In genomic region chr12:11170810-11171144, GRCh38 we compare ENCODE assay signal across 8 cellular contexts. TPM values are rescaled to one million over a fixed set of nuclear protein-coding genes. Genes with fewer than 3 reads are reported as not detected.
DNase-seq lines count a peak whose midpoint lies in the region; ATAC-seq and TF ChIP-seq lines count a peak whose summit lies in the region.

No MANE protein-coding gene starts in this region.

- H3K9ac ChIP-seq in GM23248 (peak overlapping the region; percentile 89), skeletal muscle satellite cell (ENCODE audit: low read depth, low read length) (peak overlapping the region; percentile 97)

- DNase-seq in GM23248, result no peak
- no peak for DNase-seq in NCI-H510A (lab: John Stamatoyannopoulos, UW)
- no peak for DNase-seq in SKM-1 (lab: John Stamatoyannopoulos, UW; ENCODE audit: unreplicated experiment)
- no peak for DNase-seq in DMS79 (lab: John Stamatoyannopoulos, UW)
- no peak for DNase-seq in NCI-H345 treated with DMSO at 0.1 percent for 48 hours (lab: John Stamatoyannopoulos, UW; ENCODE audit: unreplicated experiment)

- peaks cover 93% of the 10 kb centered on the region for H3K79me2 ChIP-seq in GM23248 (ENCODE audit: insufficient read depth)

- H4K20me1 ChIP-seq in GM23248 (ENCODE audit: insufficient read depth), result no peaks in the 10 kb centered on the region; the same call in 1 of the 2 replicates

- no peak for ATAC-seq in gastroesophageal sphincter

- no peaks in the 10 kb centered on the region for H3K36me3 ChIP-seq in GM23248 (ENCODE audit: low read depth)
- H3K36me3 ChIP-seq in gastroesophageal sphincter, result peaks cover 0 to 6% of the 10 kb centered on the region in 2 donors
- H3K36me3 ChIP-seq in skeletal muscle satellite cell (ENCODE audit: insufficient read depth, low read length), result peaks cover 4% of the 10 kb centered on the region

- H3K27me3 ChIP-seq in GM23248 (replicated peaks; ENCODE audit: insufficient read depth) (no peaks in the 10 kb centered on the region), gastroesophageal sphincter (no peaks in the 10 kb centered on the region), skeletal muscle satellite cell (ENCODE audit: control insufficient read depth, insufficient read depth, low read length) (no peaks in the 10 kb centered on the region)

- no peak for TF ChIP-seq POLR2A in gastroesophageal sphincter (IDR thresholded peaks at IDR 0.05)

- peak overlapping the region; percentile 88 for H3K4me3 ChIP-seq in GM23248
- H3K4me3 ChIP-seq in WI38 (ENCODE audit: low read depth, low read length), result peak overlapping the region; percentile 68
- H3K4me3 ChIP-seq in gastroesophageal sphincter, result peak overlapping the region; percentile 62 to 90
- peak overlapping the region; percentile 91 for H3K4me3 ChIP-seq in skeletal muscle satellite cell (ENCODE audit: low read length)

- in situ Hi-C loops in GM23248 (cut with MboI), result no loop called here

- no peak for TF ChIP-seq CTCF in WI38 (IDR thresholded peaks at IDR 0.05; ENCODE audit: low read depth, low read length)
- TF ChIP-seq CTCF in gastroesophageal sphincter (IDR thresholded peaks at IDR 0.05), result no peak

- peak overlapping the region; percentile 96 for H2AFZ ChIP-seq in GM23248

- H3K4me2 ChIP-seq in GM23248 (ENCODE audit: unreplicated experiment) (peak overlapping the region; percentile 97), skeletal muscle satellite cell (ENCODE audit: low read length) (peak overlapping the region; percentile 89)

- H3F3A ChIP-seq in GM23248 (ENCODE audit: insufficient read depth), result peaks cover 8% of the 10 kb centered on the region; the same call in 1 of the 2 replicates

- H3K9me3 ChIP-seq in GM23248 (ENCODE audit: low read depth), result no peaks in the 10 kb centered on the region
- no peaks in the 10 kb centered on the region for H3K9me3 ChIP-seq in gastroesophageal sphincter
- no peaks in the 10 kb centered on the region for H3K9me3 ChIP-seq in skeletal muscle satellite cell (replicated peaks; ENCODE audit: low read length)

- H3K9me2 ChIP-seq in GM23248 (ENCODE audit: insufficient read depth), result no peaks in the 10 kb centered on the region

- WGBS in GM23248 (ENCODE audit: low coverage in 1 of 2, low lambda C conversion rate in 2 of 2, missing lambda C conversion rate in 2 of 2), 2 experiments, result 1 to 2% methylated on average over 4 of the region's 4 CpGs
- WGBS in gastroesophageal sphincter (ENCODE audit: low coverage in 1 of 2), 2 donors, result 0 to 2% methylated on average over 4 of the region's 4 CpGs

- TF ChIP-seq EP300 in gastroesophageal sphincter (IDR thresholded peaks at IDR 0.05), result no peak

- H3K4me1 ChIP-seq in GM23248 (ENCODE audit: insufficient read depth) (peaks cover 20% of the 10 kb centered on the region), gastroesophageal sphincter (peaks cover 10 to 59% (median 23%) of the 10 kb centered on the region in 3 donors), skeletal muscle satellite cell (ENCODE audit: control insufficient read depth, insufficient read depth, low read length) (peaks cover 5% of the 10 kb centered on the region)

- H3K27ac ChIP-seq in GM23248 (peak overlapping the region; percentile 83), gastroesophageal sphincter (peak overlapping the region; percentile 89 to 96 (median 91))

RNA-seq across cellular contexts. Expression of gene SMIM10L1, which starts 0.2 kb away (rescaled TPM):
- total RNA-seq in GM23248 (2014; rRNA removed; shearing (Covaris generic)), result 6.2 and 10.2 TPM in 2 replicates
- polyA plus RNA-seq in GM23248 (2016; fragmentation: Nextera tagmentation; extraction: Ambion mirVana), result 15.8 and 16.6 TPM in 2 replicates
- total RNA-seq in gastroesophageal sphincter, result 10 to 100 TPM; 12.5 to 18.2 (median 16.6) TPM
- total RNA-seq in skeletal muscle satellite cell (2012; rRNA removed), result 7.1 and 7.4 TPM in 2 replicates

RNA-seq across cellular contexts. Expression of gene TAS2R42, which starts 16.0 kb away (rescaled TPM):
- total RNA-seq in GM23248 (2014; rRNA removed; shearing (Covaris generic)), result not detected in 2 replicates
- polyA plus RNA-seq in GM23248 (2016; fragmentation: Nextera tagmentation; extraction: Ambion mirVana), result not detected in 2 replicates
- total RNA-seq in gastroesophageal sphincter, result not detected
- not detected in 2 replicates for total RNA-seq in skeletal muscle satellite cell (2012; rRNA removed)

RNA-seq across cellular contexts. Expression of gene TAS2R30, which starts 36.3 kb away (rescaled TPM):
- 0.13 and 0.32 TPM in 2 replicates for total RNA-seq in GM23248 (2014; rRNA removed; shearing (Covaris generic))
- polyA plus RNA-seq in GM23248 (2016; fragmentation: Nextera tagmentation; extraction: Ambion mirVana), result not detected in 2 replicates
- total RNA-seq in gastroesophageal sphincter, result 1 to 10 TPM; 1.3 to 7.9 (median 4.5) TPM
- total RNA-seq in skeletal muscle satellite cell (2012; rRNA removed), result 3.9 and 7.9 TPM in 2 replicates
